In genomic region chr13:108700421-108701170, GRCh38 we compare ENCODE assay signal across 18 cellular contexts.
DNase-seq lines count a peak whose midpoint lies in the region; ATAC-seq, FAIRE-seq and TF ChIP-seq lines count a peak whose summit lies in the region.
"Had no signal": no experiment of that assay in that cellular context is flagged by ENCODE, and none has a peak within 500 bp of the region (broad histone marks: within the 10 kb centered on the region; RNA-seq: fewer than 3 reads in every experiment).

No MANE protein-coding gene starts in this region.

- H3K27me3 ChIP-seq in bronchial epithelial cell (ENCODE audit: control insufficient read depth, insufficient read depth, low read length): no peaks in the 10 kb centered on the region
- H3K27me3 ChIP-seq: upper lobe of right lung had no signal

- peak; percentile 4 for DNase-seq in EL
- DNase-seq in NOMO-1 treated with DMSO at 0.1 percent for 48 hours (lab: John Stamatoyannopoulos, UW; ENCODE audit: unreplicated experiment): peak; percentile 14
- peak; percentile 4 for DNase-seq in bronchial epithelial cell (ENCODE audit: low read depth)
- DNase-seq in skeletal muscle cell (ENCODE audit: low read depth): peak; percentile 1
- no peak for DNase-seq in G401 (ENCODE audit: low spot score)
- no peak for DNase-seq in putamen (ENCODE audit: low spot score)
- DNase-seq: activated naive CD4-positive, alpha-beta T cell treated with anti-CD3 and anti-CD28 coated beads, Interleukin-2, amount 50 U/mL, for 16 hours; CD4-positive, CD25-positive, alpha-beta regulatory T cell; central memory CD4-positive, alpha-beta T cell; HFFc6; mesendoderm; NCI-H2029 treated with DMSO at 0.1 percent for 48 hours; NCI-H526 treated with DMSO at 0.1 percent for 48 hours; RPMI8226; upper lobe of right lung had no signal

- no peak for TF ChIP-seq CTCF in bronchial epithelial cell (IDR thresholded peaks at IDR 0.05; ENCODE audit: insufficient read depth, low read length, severe bottlenecking)

- no peaks in the 10 kb centered on the region for H3K36me3 ChIP-seq in bronchial epithelial cell (ENCODE audit: control insufficient read depth, insufficient read depth, low read length)
- H3K36me3 ChIP-seq: upper lobe of right lung had no signal

- no peak for FAIRE-seq in bronchial epithelial cell (lab: Jason Lieb, UNC)
- FAIRE-seq: islet of Langerhans had no signal

- ATAC-seq in HG03342 (IDR thresholded peaks at IDR 0.05; ENCODE audit: unreplicated experiment): no peak
- ATAC-seq: stimulated activated memory B cell treated with anti-CD40 and anti-IgM and Interleukin-4, amounts not matched to agents 10 μg/mL and 1 μg/mL and 100 μg/mL, for 72 hours; upper lobe of right lung had no signal

- H3K4me3 ChIP-seq in bronchial epithelial cell (ENCODE audit: low read depth, low read length): no peak overlapping the region
- H3K4me3 ChIP-seq in skeletal muscle cell (ENCODE audit: low read depth, low read length): no peak overlapping the region
- H3K4me3 ChIP-seq: upper lobe of right lung had no signal

- in situ Hi-C loops in G401 (cut with HindIII; ENCODE audit: low sequenced_read_pairs): no loop called here

Comparison
In these comparisons a context has a peak if more than half of its experiments do, and no peak if none do; other contexts are left out.
1. DNase-seq: peak in EL (single experiment), NOMO-1 treated with DMSO at 0.1 percent for 48 hours (single experiment), bronchial epithelial cell (single experiment) and skeletal muscle cell (single experiment); none in G401 (single experiment) and putamen (single experiment).